Comparison of ENCODE assay signal across 25 cellular contexts in genomic region chr5:432201-432927, GRCh38. TPM values are rescaled to one million over a fixed set of nuclear protein-coding genes. Genes with fewer than 3 reads are reported as not detected.
DNase-seq lines count a peak whose midpoint lies in the region; ATAC-seq, FAIRE-seq and TF ChIP-seq lines count a peak whose summit lies in the region.
"Had no signal": no experiment of that assay in that cellular context is flagged by ENCODE, and none has a peak within 500 bp of the region (broad histone marks: within the 10 kb centered on the region; RNA-seq: fewer than 3 reads in every experiment).

No MANE protein-coding gene starts in this region.

- H3K27me3 Mint-ChIP-seq in chondrocyte (ENCODE audit: low read depth), result no peaks in the 10 kb centered on the region
- peaks cover 2 to 28% of the 10 kb centered on the region in 2 donors for H3K27me3 Mint-ChIP-seq in CD8-positive, alpha-beta memory T cell

- H3K4me3 ChIP-seq in BLaER1 (no peak overlapping the region), parathyroid adenoma (ENCODE audit: low read depth, low read length) (no peak overlapping the region), pancreas (no peak overlapping the region)
- no peak overlapping the region for H3K4me3 ChIP-seq in CD8-positive, alpha-beta memory T cell (ENCODE audit: low read length)
- H3K4me3 ChIP-seq: SJCRH30, suprapubic skin had no signal

- H3K4me1 Mint-ChIP-seq in chondrocyte (ENCODE audit: low read depth), result peaks cover 20% of the 10 kb centered on the region
- H3K4me1 Mint-ChIP-seq in CD8-positive, alpha-beta memory T cell, result no peaks in the 10 kb centered on the region
- H3K4me1 Mint-ChIP-seq: CD4-positive, CD25-positive, alpha-beta regulatory T cell; IgD-negative memory B cell; T-cell had no signal

- peak overlapping the region; percentile 63 for H2AFZ ChIP-seq in parathyroid adenoma

- H3K27ac ChIP-seq in BLaER1 (no peak overlapping the region), parathyroid adenoma (no peak overlapping the region), foreskin keratinocyte (no peak overlapping the region), pancreas (no peak overlapping the region)
- H3K27ac ChIP-seq in CD8-positive, alpha-beta memory T cell (ENCODE audit: low read depth, low read length), result no peak overlapping the region
- H3K27ac ChIP-seq: SJCRH30, suprapubic skin had no signal

- in situ Hi-C loops in GM13977 (cut with MboI; ENCODE audit: low pct_unique_long_range_greater_than_20kb, low sequenced_read_pairs, unreplicated experiment), result loop anchor here (10.0 kb wide), 1 partner anchor 108 kb away; the partner anchor contains the start of gene AHRR

- CTCF ChIA-PET in CD8-positive, alpha-beta memory T cell (lab: Charles Lee), result interaction anchor here (2.8 kb wide), 1 partner anchor 116 kb away, joined by 23 read pairs; no protein-coding TSS in a partner anchor

- H3K27ac Mint-ChIP-seq in chondrocyte (ENCODE audit: unreplicated experiment), result no peak overlapping the region
- no peak overlapping the region for H3K27ac Mint-ChIP-seq in CD8-positive, alpha-beta memory T cell
- H3K27ac Mint-ChIP-seq: mesothelial cell of epicardium; naive thymus-derived CD4-positive, alpha-beta T cell; T-cell had no signal

- POLR2A ChIA-PET in CD8-positive, alpha-beta memory T cell (lab: Charles Lee), result no interaction called here

- no peaks in the 10 kb centered on the region for H3K9me3 ChIP-seq in BLaER1
- H3K9me3 ChIP-seq in parathyroid adenoma (ENCODE audit: control insufficient read depth, low read length), result no peaks in the 10 kb centered on the region
- no peaks in the 10 kb centered on the region for H3K9me3 ChIP-seq in CD8-positive, alpha-beta memory T cell (ENCODE audit: low read length)
- no peaks in the 10 kb centered on the region for H3K9me3 ChIP-seq in pancreas
- H3K9me3 ChIP-seq: SJCRH30, suprapubic skin had no signal

- 62 to 68% methylated on average over 18 of the region's 18 CpGs for WGBS in pancreas, 2 donors

- TF ChIP-seq CTCF in GM13977 (IDR thresholded peaks at IDR 0.05; ENCODE audit: extremely low read depth, insufficient read depth, missing control alignments), result no peak
- TF ChIP-seq CTCF in chondrocyte (IDR thresholded peaks at IDR 0.05), result no peak
- TF ChIP-seq CTCF in parathyroid adenoma (IDR thresholded peaks at IDR 0.05), result no peak
- no peak for TF ChIP-seq CTCF in foreskin keratinocyte (conservative IDR thresholded peaks at IDR 0.05)
- TF ChIP-seq CTCF in pancreas (IDR thresholded peaks at IDR 0.05), result no peak

- H3K79me2 ChIP-seq in parathyroid adenoma, result no peaks in the 10 kb centered on the region

- DNase-seq in GM13977 (ENCODE audit: low spot score) (peak; percentile 24), chondrocyte (ENCODE audit: low spot score) (peak; percentile 70), foreskin keratinocyte (no peak), A172 (ENCODE audit: low spot score) (no peak), pancreas (no peak)
- no peak for DNase-seq in CD8-positive, alpha-beta memory T cell
- DNase-seq: activated CD4-positive, alpha-beta T cell treated with anti-CD3 and anti-CD28 coated beads, Interleukin-2, amount 50 U/mL, for 48 hours; activated gamma-delta T cell treated with Interleukin-2 at 50 U/mL for 16 hours; CD4-positive, CD25-positive, alpha-beta regulatory T cell; NCI-H1105; NCI-H2029 treated with DMSO at 0.1 percent for 48 hours; NCI-H2227 treated with DMSO at 0.1 percent for 48 hours; NCI-H69; occipital lobe; SJCRH30 had no signal

- no peaks in the 10 kb centered on the region for H3K9me3 Mint-ChIP-seq in chondrocyte (ENCODE audit: low read depth)
- H3K9me3 Mint-ChIP-seq in CD8-positive, alpha-beta memory T cell, result no peaks in the 10 kb centered on the region
- H3K9me3 Mint-ChIP-seq: CD4-positive, CD25-positive, alpha-beta regulatory T cell; IgD-negative memory B cell; mesothelial cell of epicardium; naive thymus-derived CD4-positive, alpha-beta T cell; T-cell had no signal

- 0 out of 2 replicates have a peak, but pooled peaks cover 3% of the 10 kb centered on the region for H3K27me3 ChIP-seq in BLaER1
- peaks cover 2% of the 10 kb centered on the region for H3K27me3 ChIP-seq in parathyroid adenoma (ENCODE audit: control insufficient read depth, insufficient read depth, low read length)
- H3K27me3 ChIP-seq in CD8-positive, alpha-beta memory T cell (ENCODE audit: insufficient read depth, low read length, poor library complexity, severe bottlenecking), result no peaks in the 10 kb centered on the region
- peaks cover 2% of the 10 kb centered on the region for H3K27me3 ChIP-seq in foreskin keratinocyte
- H3K27me3 ChIP-seq in pancreas, result no peaks in the 10 kb centered on the region
- H3K27me3 ChIP-seq: SJCRH30 had no signal

- intact Hi-C loops in pancreas (cut with DNase I), result no loop called here

- H4K20me1 ChIP-seq in BLaER1, result no peaks in the 10 kb centered on the region

- ATAC-seq in foreskin keratinocyte (no peak), pancreas (no peak)
- ATAC-seq: naive thymus-derived CD4-positive, alpha-beta T cell; T-cell had no signal

- no peak overlapping the region; the same call in 1 of the 2 replicates for H3K9ac ChIP-seq in BLaER1
- H3K9ac ChIP-seq in parathyroid adenoma, result no peak overlapping the region

- H3K4me3 Mint-ChIP-seq in chondrocyte (ENCODE audit: unreplicated experiment), result no peak overlapping the region
- no peak overlapping the region for H3K4me3 Mint-ChIP-seq in CD8-positive, alpha-beta memory T cell
- H3K4me3 Mint-ChIP-seq: CD4-positive, CD25-positive, alpha-beta regulatory T cell; IgD-negative memory B cell; mesothelial cell of epicardium; naive thymus-derived CD4-positive, alpha-beta T cell; T-cell had no signal

- H3K4me2 ChIP-seq in BLaER1 (peak overlapping the region; percentile 82), parathyroid adenoma (ENCODE audit: low read length) (peak overlapping the region; percentile 43)

- peaks cover 49% of the 10 kb centered on the region for H3K4me1 ChIP-seq in BLaER1
- H3K4me1 ChIP-seq in parathyroid adenoma, result peaks cover 6% of the 10 kb centered on the region
- no peaks in the 10 kb centered on the region for H3K4me1 ChIP-seq in CD8-positive, alpha-beta memory T cell (ENCODE audit: insufficient read depth, low read length)
- no peaks in the 10 kb centered on the region for H3K4me1 ChIP-seq in foreskin keratinocyte
- no peaks in the 10 kb centered on the region for H3K4me1 ChIP-seq in pancreas
- H3K4me1 ChIP-seq: SJCRH30 had no signal

- FAIRE-seq in pancreas (lab: Jason Lieb, UNC), result no peak
- FAIRE-seq: D721Med, keratinocyte, RCC 7860 had no signal

- H3K36me3 ChIP-seq in BLaER1 (no peaks in the 10 kb centered on the region), parathyroid adenoma (ENCODE audit: control insufficient read depth, insufficient read depth, low read length) (no peaks in the 10 kb centered on the region), pancreas (no peaks in the 10 kb centered on the region)
- H3K36me3 ChIP-seq in CD8-positive, alpha-beta memory T cell (ENCODE audit: insufficient read depth, low read length), result no peaks in the 10 kb centered on the region
- H3K36me3 ChIP-seq: SJCRH30, suprapubic skin had no signal

- peaks cover 9% of the 10 kb centered on the region for H3K36me3 Mint-ChIP-seq in chondrocyte (ENCODE audit: low read depth)
- no peaks in the 10 kb centered on the region for H3K36me3 Mint-ChIP-seq in CD8-positive, alpha-beta memory T cell
- H3K36me3 Mint-ChIP-seq: CD4-positive, CD25-positive, alpha-beta regulatory T cell; naive thymus-derived CD4-positive, alpha-beta T cell; T-cell had no signal

RNA-seq across cellular contexts. Expression of gene EXOC3, which starts 10.6 kb away (rescaled TPM):
- total RNA-seq in chondrocyte (39.4 to 58.1 TPM (median 43.3 TPM) in 3 replicates), foreskin keratinocyte (22.0 and 23.1 TPM in 2 replicates), pancreas (10 to 100 TPM; 24.5 to 39.5 (median 38.3) TPM)
- 10 to 100 TPM; 50.2 to 52.4 TPM for total RNA-seq in CD8-positive, alpha-beta memory T cell
- polyA plus RNA-seq in CD8-positive, alpha-beta memory T cell, result 42.9 TPM
- polyA plus RNA-seq in foreskin keratinocyte (15.3 and 16.1 TPM in 2 replicates), pancreas (10 to 100 TPM; 64.8 to 71.8 TPM)
- 33.3 and 34.7 TPM in 2 replicates for total RNA-seq in A172 (2014; rRNA removed; shearing (Covaris generic))

Comparison
In these comparisons a context has a peak if more than half of its experiments do, and no peak if none do; other contexts are left out.
1. DNase-seq: peak in GM13977 (single experiment) and chondrocyte (single experiment); none in CD8-positive, alpha-beta memory T cell (0 of 5), foreskin keratinocyte (0 of 2), A172 (single experiment) and pancreas (0 of 6).